Comparison of ENCODE assay signal across 1 cellular context in genomic region chr12:100573499-100574261, GRCh38.
TF ChIP-seq lines count a peak whose summit lies in the region.

Gene GAS2L3 (plus strand): TSS chr12:100573684. CDS start chr12:100594905, 21,221 bp downstream.

TF ChIP-seq in K562, 482 proteins besides CTCF, POLR2A, EP300 and RAD21 (continued from another document and continues in another):
- 0 out of 2 replicates have a peak, but pooled peaks have one; percentile 13 for TF ChIP-seq RB1 (IDR thresholded peaks at IDR 0.05; ENCODE audit: low read depth)
- TF ChIP-seq SUPT5H (IDR thresholded peaks at IDR 0.05) = 0 out of 2 replicates have a peak, but pooled peaks have one; percentile 47
- no peak for TF ChIP-seq ZNF518B (CRISPR knock-in tag; IDR thresholded peaks at IDR 0.05)
- peak; percentile 84 for TF ChIP-seq POLR2G (IDR thresholded peaks at IDR 0.05; ENCODE audit: low read depth, low read length)
- no peak for TF ChIP-seq ATF1 (CRISPR knock-in tag; IDR thresholded peaks at IDR 0.05)
- TF ChIP-seq ATF1 (tag; IDR thresholded peaks at IDR 0.05) = peak; percentile 20; the same call in 1 of the 2 replicates
- 0 out of 2 replicates have a peak, but pooled peaks have one; percentile 45 for TF ChIP-seq ZNF282 (CRISPR knock-in tag; IDR thresholded peaks at IDR 0.05)
- no peak for TF ChIP-seq STAT6 (CRISPR knock-in tag; IDR thresholded peaks at IDR 0.05)
- TF ChIP-seq MGA (IDR thresholded peaks at IDR 0.05) = peak; percentile 85
- TF ChIP-seq DDX20 (tag; IDR thresholded peaks at IDR 0.05; ENCODE audit: low read depth) = no peak
- TF ChIP-seq LCOR (CRISPR knock-in tag; IDR thresholded peaks at IDR 0.05) = no peak
- TF ChIP-seq MEIS2 (IDR thresholded peaks at IDR 0.05; ENCODE audit: partially characterized antibody) = peak; percentile 60
- peak; percentile 92 for TF ChIP-seq BHLHE40 (IDR thresholded peaks at IDR 0.05; ENCODE audit: low read length)
- TF ChIP-seq ZBTB7A (IDR thresholded peaks at IDR 0.05; ENCODE audit: borderline replicate concordance, control insufficient read depth, low read depth, low read length) = peak; percentile 34; the same call in 1 of the 2 replicates
- 0 out of 2 replicates have a peak, but pooled peaks have one; percentile 32 for TF ChIP-seq ATF6 (CRISPR knock-in tag; IDR thresholded peaks at IDR 0.05)
- 0 out of 3 replicates have a peak, but pooled peaks of 1 of the 2 experiments have one; percentile 63 for TF ChIP-seq CBX3 (IDR thresholded peaks at IDR 0.05; ENCODE audit: borderline replicate concordance in 1 of 2, low read length in 2 of 2)
- TF ChIP-seq MAX (CRISPR knock-in tag; IDR thresholded peaks at IDR 0.05) = peak; percentile 77
- TF ChIP-seq EP400 (IDR thresholded peaks at IDR 0.05) = peak; percentile 45; the same call in 1 of the 2 replicates
- TF ChIP-seq ERF (CRISPR knock-in tag; IDR thresholded peaks at IDR 0.05) = no peak
- TF ChIP-seq FOXM1 (IDR thresholded peaks at IDR 0.05; ENCODE audit: low read depth) = peak; percentile 90
- peak; percentile 93; the same call in 1 of the 2 replicates for TF ChIP-seq FOXM1 (CRISPR knock-in tag; IDR thresholded peaks at IDR 0.05; ENCODE audit: low read depth)
- TF ChIP-seq CXXC5 (CRISPR knock-in tag; IDR thresholded peaks at IDR 0.05) = peak; percentile 77
- no peak for TF ChIP-seq CHD1 (IDR thresholded peaks at IDR 0.05; ENCODE audit: low read length)
- peak; percentile 73 for TF ChIP-seq NFYB (IDR thresholded peaks at IDR 0.05; ENCODE audit: extremely low read depth, insufficient read length)
- TF ChIP-seq MYBL2 (IDR thresholded peaks at IDR 0.05; ENCODE audit: low read depth) = peak; percentile 91
- peak; percentile 77; the same call in 1 of the 2 replicates for TF ChIP-seq MYBL2 (CRISPR knock-in tag; IDR thresholded peaks at IDR 0.05; ENCODE audit: borderline replicate concordance)
- peak; percentile 32; the same call in 1 of the 2 replicates for TF ChIP-seq ETV5 (CRISPR knock-in tag; IDR thresholded peaks at IDR 0.05; ENCODE audit: low read depth)
- TF ChIP-seq PHF8 (IDR thresholded peaks at IDR 0.05; ENCODE audit: borderline replicate concordance, low read length) = peak; percentile 63; the same call in 1 of the 2 replicates
- TF ChIP-seq SOX6 (IDR thresholded peaks at IDR 0.05) = no peak
- peak; percentile 63 for TF ChIP-seq ZFX (CRISPR knock-in tag; IDR thresholded peaks at IDR 0.05)
- 0 out of 4 replicates have a peak, but pooled peaks of 1 of the 2 experiments have one; percentile 3 for TF ChIP-seq MAZ (CRISPR knock-in tag; conservative IDR thresholded peaks at IDR 0.05 in 1 of 2, IDR thresholded peaks at IDR 0.05 in 1 of 2)
- TF ChIP-seq E2F6 (IDR thresholded peaks at IDR 0.05; ENCODE audit: borderline replicate concordance in 1 of 2, extremely low read depth in 1 of 2, insufficient read depth in 1 of 2, insufficient read length in 1 of 2, low read depth in 1 of 2, low read length in 1 of 2, poor library complexity in 1 of 2, severe bottlenecking in 1 of 2) = peak; percentile 76 to 92
- peak; percentile 30 to 67; a peak in 2 of 4 replicates for TF ChIP-seq MNT (conservative IDR thresholded peaks at IDR 0.05)
- TF ChIP-seq ZNF561 (CRISPR knock-in tag; conservative IDR thresholded peaks at IDR 0.05) = no peak
- TF ChIP-seq NRF1 (conservative IDR thresholded peaks at IDR 0.05 in 1 of 2, IDR thresholded peaks at IDR 0.05 in 1 of 2) = peak; percentile 42 to 57; a peak in 3 of 4 replicates
- TF ChIP-seq MBD2 (IDR thresholded peaks at IDR 0.05; ENCODE audit: borderline replicate concordance, low read depth) = 0 out of 2 replicates have a peak, but pooled peaks have one; percentile 15
- TF ChIP-seq PRPF4 (IDR thresholded peaks at IDR 0.05; ENCODE audit: insufficient read depth, low read depth, low read length, poor library complexity, severe bottlenecking) = no peak
